ENCODE assay signal across 10 cellular contexts in the genomic region with DNA sequence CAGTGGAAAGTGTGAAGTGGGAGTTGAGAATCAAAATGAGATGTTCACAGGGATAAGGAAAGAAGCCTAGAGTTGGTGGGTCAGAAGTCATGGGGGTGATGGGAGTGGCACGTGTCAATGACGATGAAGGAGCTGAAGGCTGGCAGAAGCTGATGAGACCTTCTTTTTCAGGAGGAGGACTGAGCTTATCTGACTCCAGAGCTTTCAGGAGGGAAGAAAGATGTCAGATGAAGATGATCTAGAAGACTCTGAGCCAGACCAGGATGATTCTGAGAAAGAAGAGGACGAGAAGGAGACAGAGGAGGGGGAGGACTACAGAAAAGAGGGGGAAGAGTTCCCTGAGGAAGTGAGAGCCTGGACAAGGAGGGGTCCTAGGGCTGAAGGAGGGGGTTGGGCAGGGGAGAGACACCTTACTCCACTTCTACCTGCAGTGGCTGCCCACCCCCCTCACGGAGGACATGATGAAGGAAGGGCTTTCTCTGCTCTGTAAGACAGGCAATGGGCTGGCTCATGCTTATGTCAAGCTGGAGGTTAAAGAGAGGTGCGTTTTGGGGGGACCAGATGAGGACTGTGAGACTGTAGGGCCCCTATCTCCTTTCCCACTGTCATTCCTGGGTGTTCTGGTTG. TPM values are rescaled to one million over a fixed set of nuclear protein-coding genes. Genes with fewer than 3 reads are reported as not detected.
DNase-seq lines count a peak whose midpoint lies in the region; ATAC-seq and TF ChIP-seq lines count a peak whose summit lies in the region.
"Had no signal": no experiment of that assay in that cellular context is flagged by ENCODE, and none has a peak within 500 bp of the region (broad histone marks: within the 10 kb centered on the region; RNA-seq: fewer than 3 reads in every experiment).

No MANE protein-coding gene starts in this region.

- H2AK5ac ChIP-seq in IMR-90 (ENCODE audit: low read depth, low read length) = peak overlapping the region; percentile 65; the same call in 1 of the 2 replicates

- TF ChIP-seq CTCF in AG04450 (IDR thresholded peaks at IDR 0.05; ENCODE audit: low read depth, low read length) = no peak
- no peak for TF ChIP-seq CTCF in IMR-90 (conservative IDR thresholded peaks at IDR 0.05; ENCODE audit: low read depth, low read length)
- TF ChIP-seq CTCF in neural cell (IDR thresholded peaks at IDR 0.05; ENCODE audit: poor library complexity, severe bottlenecking) = no peak

- no peak overlapping the region for H2BK5ac ChIP-seq in IMR-90 (ENCODE audit: low read depth, low read length, poor library complexity, severe bottlenecking)

- 45% methylated on average over 2 of the region's 5 CpGs; no CpG with 5 or more reads in 1 of the 2 experiments for WGBS in IMR-90 (ENCODE audit: extremely low coverage in 2 of 2, insufficient read length in 1 of 2), 2 experiments

- no TSS peak for BruUV-seq in IMR-90 (replicated peaks; lab: Mats Ljungman, UMichigan)

- H3K79me2 ChIP-seq in neural cell (replicated peaks; ENCODE audit: insufficient read depth, low read length) = no peaks in the 10 kb centered on the region

- H3K9me1 ChIP-seq in IMR-90 (ENCODE audit: insufficient read depth, low read length) = peaks cover 4% of the 10 kb centered on the region

- H3K9me3 ChIP-seq in AG04450 (ENCODE audit: control insufficient read depth, insufficient read depth, low read length) (no peaks in the 10 kb centered on the region), IMR-90 (ENCODE audit: control insufficient read depth, insufficient read depth, low read length) (no peaks in the 10 kb centered on the region), duodenal mucosa (ENCODE audit: control insufficient read depth in 1 of 2, low read length in 2 of 2) (no peaks in the 10 kb centered on the region), neural cell (ENCODE audit: low read length) (no peaks in the 10 kb centered on the region)

- peaks cover 3% of the 10 kb centered on the region for H3K36me3 Mint-ChIP-seq in effector memory CD8-positive, alpha-beta T cell (ENCODE audit: insufficient read depth)
- H3K36me3 Mint-ChIP-seq: activated CD4-positive, alpha-beta memory T cell treated with anti-CD3 and anti-CD28 coated beads for 36 hours had no signal

- CTCF ChIA-PET in AG04450 (lab: Charles Lee) = interaction anchor here (0.6 to 4.4 kb wide), 5 partner anchors 8 to 36 kb away, joined by 3 to 23 read pairs (median 6); a partner anchor contains a TSS
- CTCF ChIA-PET in IMR-90 (lab: Yijun Ruan, JAX) = interaction anchor here (0.5 to 1.5 kb wide), 3 partner anchors 14 to 91 kb away, joined by 3 to 7 read pairs (median 6); a partner anchor contains a TSS

- H2BK20ac ChIP-seq in IMR-90 (ENCODE audit: low read depth, low read length) = no peak overlapping the region

- no peak for TF ChIP-seq EP300 in neural cell (conservative IDR thresholded peaks at IDR 0.05; ENCODE audit: poor library complexity, severe bottlenecking)

- ATAC-seq in IMR-90 (ENCODE audit: low read depth) (no peak), HG03432 (IDR thresholded peaks at IDR 0.05; ENCODE audit: unreplicated experiment) (no peak), GM21390 (IDR thresholded peaks at IDR 0.05; ENCODE audit: unreplicated experiment) (no peak)
- ATAC-seq in effector memory CD8-positive, alpha-beta T cell (replicated peaks) = no peak

- H3K4me2 ChIP-seq in IMR-90 (ENCODE audit: low read depth, low read length) (peak overlapping the region; percentile 96), neural cell (ENCODE audit: low read length) (peak overlapping the region; percentile 90)

- intact Hi-C loops in IMR-90 (cut with micrococcal nuclease) = no loop called here

- peaks cover 3% of the 10 kb centered on the region; the same call in 1 of the 2 replicates for H3K4me1 ChIP-seq in IMR-90 (ENCODE audit: control insufficient read depth, insufficient read depth, low read length)
- peaks cover 19 to 27% of the 10 kb centered on the region in 2 donors for H3K4me1 ChIP-seq in duodenal mucosa (ENCODE audit: control insufficient read depth in 1 of 2, insufficient read depth in 2 of 2, low read length in 2 of 2)

- 0 out of 2 replicates have a peak overlapping the region, but pooled peaks have one; percentile 20 for H4K5ac ChIP-seq in IMR-90 (ENCODE audit: low read depth, low read length)

- no peak for TF ChIP-seq POLR2A in IMR-90 (IDR thresholded peaks at IDR 0.05; ENCODE audit: low read depth, low read length)

- in situ Hi-C loops in IMR-90 (cut with MboI; ENCODE audit: low sequenced_read_pairs) = no loop called here

- no peak overlapping the region for H2BK15ac ChIP-seq in IMR-90 (ENCODE audit: low read depth, low read length)

- H3K23ac ChIP-seq in IMR-90 (ENCODE audit: low read depth, low read length) = peak overlapping the region; percentile 20; the same call in 1 of the 2 replicates

- H3K79me1 ChIP-seq in IMR-90 (ENCODE audit: low read depth in 1 of 2, low read length in 2 of 2) = no peaks in the 10 kb centered on the region; a peak in 1 of 4 replicates

- H4K20me1 ChIP-seq in IMR-90 (ENCODE audit: insufficient read depth, low read length) (no peaks in the 10 kb centered on the region), neural cell (ENCODE audit: insufficient read depth) (no peaks in the 10 kb centered on the region)

- H3K56ac ChIP-seq in IMR-90 (ENCODE audit: extremely low read depth, insufficient read depth, low read length) = no peak overlapping the region

- dilution Hi-C loops in IMR-90 (cut with HindIII; ENCODE audit: low sequenced_read_pairs, unreplicated experiment) = no loop called here

- H3K14ac ChIP-seq in IMR-90 (replicated peaks; ENCODE audit: low read depth, low read length) = no peak overlapping the region

- no peak overlapping the region for H2BK120ac ChIP-seq in IMR-90 (ENCODE audit: low read depth, low read length)

- POLR2A ChIA-PET in AG04450 (lab: Yijun Ruan, JAX) (interaction anchor here (1.6 kb wide), 1 partner anchor 14 kb away, joined by 4 read pairs; no protein-coding TSS in a partner anchor), IMR-90 (lab: Charles Lee; ENCODE audit: unreplicated experiment) (interaction anchor here (1.0 kb wide), 1 partner anchor 20 kb away, joined by 4 read pairs; no protein-coding TSS in a partner anchor)

- no peaks in the 10 kb centered on the region for H3K27me3 ChIP-seq in AG04450 (ENCODE audit: control insufficient read depth, insufficient read depth, low read length)
- no peaks in the 10 kb centered on the region for H3K27me3 ChIP-seq in IMR-90 (ENCODE audit: control insufficient read depth, insufficient read depth, low read length)
- no peaks in the 10 kb centered on the region for H3K27me3 ChIP-seq in duodenal mucosa (ENCODE audit: control insufficient read depth in 1 of 2, insufficient read depth in 2 of 2, low read length in 2 of 2)
- no peaks in the 10 kb centered on the region for H3K27me3 ChIP-seq in neural cell (ENCODE audit: insufficient read depth, low read depth, low read length)

- no peak overlapping the region for H3K4me3 Mint-ChIP-seq in effector memory CD8-positive, alpha-beta T cell
- H3K4me3 Mint-ChIP-seq: activated CD4-positive, alpha-beta memory T cell treated with anti-CD3 and anti-CD28 coated beads for 36 hours had no signal

- H2AFZ ChIP-seq in IMR-90 (replicated peaks; ENCODE audit: low read length, poor library complexity) (peak overlapping the region; percentile 96), neural cell (ENCODE audit: low read depth, low read length) (peak overlapping the region; percentile 43)

- TF ChIP-seq RAD21 in IMR-90 (IDR thresholded peaks at IDR 0.05; ENCODE audit: low read length) = no peak
- TF ChIP-seq RAD21 in neural cell (conservative IDR thresholded peaks at IDR 0.05) = no peak

- no peak overlapping the region for H3K18ac ChIP-seq in IMR-90 (ENCODE audit: low read depth, low read length)

- no peak overlapping the region for H3K27ac ChIP-seq in AG04450 (ENCODE audit: low read depth, low read length)
- H3K27ac ChIP-seq in IMR-90 (ENCODE audit: insufficient read depth, low read length) = no peak overlapping the region
- H3K27ac ChIP-seq in duodenal mucosa (ENCODE audit: low read depth, low read length) = no peak overlapping the region
- H3K27ac ChIP-seq in neural cell (ENCODE audit: low read length) = peak overlapping the region; percentile 92

- H3K9me3 Mint-ChIP-seq in effector memory CD8-positive, alpha-beta T cell = no peaks in the 10 kb centered on the region
- H3K9me3 Mint-ChIP-seq: activated CD4-positive, alpha-beta memory T cell treated with anti-CD3 and anti-CD28 coated beads for 36 hours had no signal

- no peaks in the 10 kb centered on the region for H3K27me3 Mint-ChIP-seq in effector memory CD8-positive, alpha-beta T cell
- H3K27me3 Mint-ChIP-seq: activated CD4-positive, alpha-beta memory T cell treated with anti-CD3 and anti-CD28 coated beads for 36 hours had no signal

- H3F3A ChIP-seq in neural cell (ENCODE audit: insufficient read depth, low read length, poor library complexity, severe bottlenecking) = peaks cover 4% of the 10 kb centered on the region

- peak overlapping the region; percentile 89 for H2AK9ac ChIP-seq in IMR-90 (replicated peaks; ENCODE audit: low read depth, low read length, poor library complexity)

- H3K36me3 ChIP-seq in IMR-90 (ENCODE audit: control insufficient read depth, insufficient read depth, low read length) = no peaks in the 10 kb centered on the region; the same call in 1 of the 2 replicates
- no peaks in the 10 kb centered on the region for H3K36me3 ChIP-seq in duodenal mucosa (ENCODE audit: control insufficient read depth in 1 of 2, insufficient read depth in 2 of 2, low read length in 2 of 2)
- no peaks in the 10 kb centered on the region for H3K36me3 ChIP-seq in neural cell (ENCODE audit: insufficient read depth, low read length)

- no peaks in the 10 kb centered on the region for H3K9me2 ChIP-seq in neural cell (ENCODE audit: insufficient read depth, low read length)

- peaks cover 0 to 4% of the 10 kb centered on the region in 2 donors for H3K4me1 Mint-ChIP-seq in effector memory CD8-positive, alpha-beta T cell (ENCODE audit: low read depth in 2 of 2)

- H4K8ac ChIP-seq in IMR-90 (ENCODE audit: low read depth in 2 of 2, low read length in 2 of 2) = peak overlapping the region in 1 of 2 experiments; percentile 95; a peak in 2 of 4 replicates

- H3K4ac ChIP-seq in IMR-90 (ENCODE audit: low read depth, low read length) = peak overlapping the region; percentile 76

- H4K91ac ChIP-seq in IMR-90 (ENCODE audit: insufficient read depth, low read depth, low read length) = no peak overlapping the region

- no peak overlapping the region for H3K27ac Mint-ChIP-seq in effector memory CD8-positive, alpha-beta T cell
- H3K27ac Mint-ChIP-seq: activated CD4-positive, alpha-beta memory T cell treated with anti-CD3 and anti-CD28 coated beads for 36 hours had no signal

- DNase-seq in AG04450 (ENCODE audit: low read depth, low spot score) = no peak
- DNase-seq in IMR-90 = no peak
- DNase-seq in NCI-H1930 (lab: John Stamatoyannopoulos, UW) = no peak
- DNase-seq in effector memory CD8-positive, alpha-beta T cell = no peak

- H3K9ac ChIP-seq in IMR-90 (ENCODE audit: low read depth, low read length) (peak overlapping the region; percentile 81), duodenal mucosa (ENCODE audit: low read depth in 1 of 2, low read length in 2 of 2) (peak overlapping the region; percentile 76 to 93), neural cell (ENCODE audit: low read length) (peak overlapping the region; percentile 82)

- peak overlapping the region; percentile 96 for H3K4me3 ChIP-seq in AG04450 (ENCODE audit: low read depth, low read length)
- H3K4me3 ChIP-seq in IMR-90 (ENCODE audit: insufficient read depth, low read depth, low read length) = 0 out of 2 replicates have a peak overlapping the region, but pooled peaks have one; percentile 90
- peak overlapping the region; percentile 80 to 99 for H3K4me3 ChIP-seq in duodenal mucosa (ENCODE audit: low read depth in 1 of 2, low read length in 2 of 2)
- H3K4me3 ChIP-seq in neural cell (ENCODE audit: low read length) = peak overlapping the region; percentile 67

RNA-seq across cellular contexts. Expression of a gene that starts 0.9 kb away (rescaled TPM):
- polyA plus RNA-seq in AG04450 (2011; rRNA removed) (10.4 and 10.6 TPM in 2 replicates), IMR-90 (2012; rRNA removed) (9.2 and 11.4 TPM in 2 replicates), neural cell (13.6 and 20.5 TPM in 2 replicates)
- polyA minus RNA-seq in AG04450 (2011; rRNA and poly(A)+ RNA removed) = 4.7 and 8.0 TPM in 2 replicates
- 8.9 and 11.1 TPM in 2 replicates for total RNA-seq in IMR-90 (2012; rRNA removed)
- polyA plus RNA-seq in IMR-90 (2012; cell fraction: cytosol; rRNA removed) = 4.4 and 12.5 TPM in 2 replicates
- polyA plus RNA-seq in IMR-90 (2012; cell fraction: nucleus; rRNA removed; ENCODE audit: low replicate concordance) = 3.3 and 9.7 TPM in 2 replicates
- polyA minus RNA-seq in neural cell = 12.7 and 18.9 TPM in 2 replicates

RNA-seq across cellular contexts. Expression of a gene that starts 8.9 kb away (rescaled TPM):
- polyA plus RNA-seq in AG04450 (2011; rRNA removed) = 25.4 and 27.5 TPM in 2 replicates
- 18.9 and 19.3 TPM in 2 replicates for polyA minus RNA-seq in AG04450 (2011; rRNA and poly(A)+ RNA removed)
- total RNA-seq in IMR-90 (2012; rRNA removed) = 20.8 and 28.3 TPM in 2 replicates
- polyA plus RNA-seq in IMR-90 (2012; rRNA removed) = 81.5 and 92.8 TPM in 2 replicates
- 71.8 and 86.4 TPM in 2 replicates for polyA plus RNA-seq in IMR-90 (2012; cell fraction: cytosol; rRNA removed)
- 275 and 368 TPM in 2 replicates for polyA plus RNA-seq in IMR-90 (2012; cell fraction: nucleus; rRNA removed; ENCODE audit: low replicate concordance)
- 193 and 228 TPM in 2 replicates for polyA plus RNA-seq in neural cell
- polyA minus RNA-seq in neural cell = 157 and 175 TPM in 2 replicates

RNA-seq across cellular contexts. Expression of a gene that starts 22.2 kb away (rescaled TPM):
- polyA plus RNA-seq in AG04450 (2011; rRNA removed) (11.2 and 21.4 TPM in 2 replicates), IMR-90 (2012; rRNA removed) (58.7 and 59.8 TPM in 2 replicates), neural cell (9.2 and 13.7 TPM in 2 replicates)
- 16.8 and 19.8 TPM in 2 replicates for polyA minus RNA-seq in AG04450 (2011; rRNA and poly(A)+ RNA removed)
- 2.5 and 3.4 TPM in 2 replicates for total RNA-seq in IMR-90 (2012; rRNA removed)
- 40.9 and 41.7 TPM in 2 replicates for polyA plus RNA-seq in IMR-90 (2012; cell fraction: cytosol; rRNA removed)
- polyA plus RNA-seq in IMR-90 (2012; cell fraction: nucleus; rRNA removed; ENCODE audit: low replicate concordance) = 106 and 200 TPM in 2 replicates
- 17.5 and 27.1 TPM in 2 replicates for polyA minus RNA-seq in neural cell

RNA-seq across cellular contexts. Expression of a gene that starts 32.4 kb away (rescaled TPM):
- polyA plus RNA-seq in AG04450 (2011; rRNA removed) = 2.6 and 3.7 TPM in 2 replicates
- polyA minus RNA-seq in AG04450 (2011; rRNA and poly(A)+ RNA removed) = 2.1 and 2.3 TPM in 2 replicates
- total RNA-seq in IMR-90 (2012; rRNA removed) = 1.1 and 1.3 TPM in 2 replicates
- 4.1 and 4.3 TPM in 2 replicates for polyA plus RNA-seq in IMR-90 (2012; rRNA removed)
- 3.5 and 5.0 TPM in 2 replicates for polyA plus RNA-seq in IMR-90 (2012; cell fraction: cytosol; rRNA removed)
- 3.4 and 6.9 TPM in 2 replicates for polyA plus RNA-seq in IMR-90 (2012; cell fraction: nucleus; rRNA removed; ENCODE audit: low replicate concordance)
- polyA plus RNA-seq in neural cell = 12.8 and 14.2 TPM in 2 replicates
- polyA minus RNA-seq in neural cell = 5.8 and 6.0 TPM in 2 replicates

RNA-seq across cellular contexts. Expression of a gene that starts 38.1 kb away (rescaled TPM):
- polyA plus RNA-seq in AG04450 (2011; rRNA removed) = not detected in 2 replicates
- not detected in 2 replicates for polyA minus RNA-seq in AG04450 (2011; rRNA and poly(A)+ RNA removed)
- total RNA-seq in IMR-90 (2012; rRNA removed) = not detected in 2 replicates
- polyA plus RNA-seq in IMR-90 (2012; rRNA removed) = not detected in 2 replicates
- not detected in 2 replicates for polyA plus RNA-seq in IMR-90 (2012; cell fraction: cytosol; rRNA removed)
- polyA plus RNA-seq in IMR-90 (2012; cell fraction: nucleus; rRNA removed; ENCODE audit: low replicate concordance) = not detected in 2 replicates
- polyA plus RNA-seq in neural cell = not detected in 2 replicates
- polyA minus RNA-seq in neural cell = not detected in 2 replicates
- total RNA-seq: activated CD4-positive, alpha-beta memory T cell treated with anti-CD3 and anti-CD28 coated beads for 36 hours; lower leg skin had no signal
